In genomic region chr6:89084954-89085353, GRCh38 we compare ENCODE assay signal across 1 cellular context.
TF ChIP-seq lines count a peak whose summit lies in the region.

No MANE protein-coding gene starts in this region.

TF ChIP-seq in GM12878, 131 proteins besides CTCF, POLR2A, EP300 and RAD21 (continued from another document):
- TF ChIP-seq, protein P1, sequence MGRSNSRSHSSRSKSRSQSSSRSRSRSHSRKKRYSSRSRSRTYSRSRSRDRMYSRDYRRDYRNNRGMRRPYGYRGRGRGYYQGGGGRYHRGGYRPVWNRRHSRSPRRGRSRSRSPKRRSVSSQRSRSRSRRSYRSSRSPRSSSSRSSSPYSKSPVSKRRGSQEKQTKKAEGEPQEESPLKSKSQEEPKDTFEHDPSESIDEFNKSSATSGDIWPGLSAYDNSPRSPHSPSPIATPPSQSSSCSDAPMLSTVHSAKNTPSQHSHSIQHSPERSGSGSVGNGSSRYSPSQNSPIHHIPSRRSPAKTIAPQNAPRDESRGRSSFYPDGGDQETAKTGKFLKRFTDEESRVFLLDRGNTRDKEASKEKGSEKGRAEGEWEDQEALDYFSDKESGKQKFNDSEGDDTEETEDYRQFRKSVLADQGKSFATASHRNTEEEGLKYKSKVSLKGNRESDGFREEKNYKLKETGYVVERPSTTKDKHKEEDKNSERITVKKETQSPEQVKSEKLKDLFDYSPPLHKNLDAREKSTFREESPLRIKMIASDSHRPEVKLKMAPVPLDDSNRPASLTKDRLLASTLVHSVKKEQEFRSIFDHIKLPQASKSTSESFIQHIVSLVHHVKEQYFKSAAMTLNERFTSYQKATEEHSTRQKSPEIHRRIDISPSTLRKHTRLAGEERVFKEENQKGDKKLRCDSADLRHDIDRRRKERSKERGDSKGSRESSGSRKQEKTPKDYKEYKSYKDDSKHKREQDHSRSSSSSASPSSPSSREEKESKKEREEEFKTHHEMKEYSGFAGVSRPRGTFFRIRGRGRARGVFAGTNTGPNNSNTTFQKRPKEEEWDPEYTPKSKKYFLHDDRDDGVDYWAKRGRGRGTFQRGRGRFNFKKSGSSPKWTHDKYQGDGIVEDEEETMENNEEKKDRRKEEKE (IDR thresholded peaks at IDR 0.05): no peak
- TF ChIP-seq CHD1 (IDR thresholded peaks at IDR 0.05; ENCODE audit: low read depth, low read length) (no peak), KDM1A (IDR thresholded peaks at IDR 0.05; ENCODE audit: borderline replicate concordance) (no peak)
- TF ChIP-seq, protein P2, sequence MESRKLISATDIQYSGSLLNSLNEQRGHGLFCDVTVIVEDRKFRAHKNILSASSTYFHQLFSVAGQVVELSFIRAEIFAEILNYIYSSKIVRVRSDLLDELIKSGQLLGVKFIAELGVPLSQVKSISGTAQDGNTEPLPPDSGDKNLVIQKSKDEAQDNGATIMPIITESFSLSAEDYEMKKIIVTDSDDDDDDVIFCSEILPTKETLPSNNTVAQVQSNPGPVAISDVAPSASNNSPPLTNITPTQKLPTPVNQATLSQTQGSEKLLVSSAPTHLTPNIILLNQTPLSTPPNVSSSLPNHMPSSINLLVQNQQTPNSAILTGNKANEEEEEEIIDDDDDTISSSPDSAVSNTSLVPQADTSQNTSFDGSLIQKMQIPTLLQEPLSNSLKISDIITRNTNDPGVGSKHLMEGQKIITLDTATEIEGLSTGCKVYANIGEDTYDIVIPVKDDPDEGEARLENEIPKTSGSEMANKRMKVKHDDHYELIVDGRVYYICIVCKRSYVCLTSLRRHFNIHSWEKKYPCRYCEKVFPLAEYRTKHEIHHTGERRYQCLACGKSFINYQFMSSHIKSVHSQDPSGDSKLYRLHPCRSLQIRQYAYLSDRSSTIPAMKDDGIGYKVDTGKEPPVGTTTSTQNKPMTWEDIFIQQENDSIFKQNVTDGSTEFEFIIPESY (IDR thresholded peaks at IDR 0.05): no peak
